Comparison of ENCODE assay signal across 20 cellular contexts in genomic region chr15:57373882-57374276, GRCh38. TPM values are rescaled to one million over a fixed set of nuclear protein-coding genes. Genes with fewer than 3 reads are reported as not detected.
DNase-seq lines count a peak whose midpoint lies in the region; ATAC-seq, FAIRE-seq and TF ChIP-seq lines count a peak whose summit lies in the region.
"Had no signal": no experiment of that assay in that cellular context is flagged by ENCODE, and none has a peak within 500 bp of the region (broad histone marks: within the 10 kb centered on the region; RNA-seq: fewer than 3 reads in every experiment).

No MANE protein-coding gene starts in this region.

- no peaks in the 10 kb centered on the region for H3K9me3 ChIP-seq in H1 (ENCODE audit: insufficient read depth in 2 of 2, low read depth in 1 of 2, low read length in 1 of 2)
- H3K9me3 ChIP-seq: Caco-2 had no signal

- H3K4me3 Mint-ChIP-seq in WTC11 = no peak overlapping the region
- H3K4me3 Mint-ChIP-seq: B cell; CD4-positive, CD25-positive, alpha-beta regulatory T cell; CD8-positive, alpha-beta T cell; H9; HFFc6 had no signal

- no peak for ATAC-seq in WTC11
- ATAC-seq: CD8-positive, alpha-beta T cell; HCT116 had no signal

- H2BK120ac ChIP-seq in H1 (replicated peaks; ENCODE audit: low read depth, low read length) = no peak overlapping the region
- no peak overlapping the region for H2BK120ac ChIP-seq in mesendoderm (ENCODE audit: low read depth, low read length)

- H3K9ac ChIP-seq in H1 (replicated peaks in 1 of 4; ENCODE audit: extremely low read depth in 1 of 4, low read depth in 3 of 4, low read length in 3 of 4) (no peak overlapping the region), mesendoderm (ENCODE audit: low read length) (no peak overlapping the region)
- H3K9ac ChIP-seq: BLaER1, GM23248 had no signal

- H3K79me1 ChIP-seq in H1 (ENCODE audit: low read depth, low read length) (0 out of 2 replicates have a peak, but pooled peaks cover 2% of the 10 kb centered on the region), mesendoderm (ENCODE audit: low read length) (peaks cover 2% of the 10 kb centered on the region)

- H2BK20ac ChIP-seq in H1 (ENCODE audit: low read length) = peak overlapping the region; percentile 43; the same call in 1 of the 2 replicates

- H3K4me1 Mint-ChIP-seq in WTC11 = peaks cover 34% of the 10 kb centered on the region

- H3K27me3 Mint-ChIP-seq in WTC11 (ENCODE audit: low read depth) = peaks cover 33% of the 10 kb centered on the region

- H2BK15ac ChIP-seq in H1 (ENCODE audit: low read length) (peak overlapping the region; percentile 55; the same call in 1 of the 2 replicates), mesendoderm (replicated peaks; ENCODE audit: low read depth) (no peak overlapping the region)

- POLR2A ChIA-PET in WTC11 (lab: Charles Lee) (no interaction called here), H1 (lab: Charles Lee; ENCODE audit: partially characterized antibody) (interaction anchor here (0.6 to 1.5 kb wide), 4 partner anchors 8 to 281 kb away, joined by 3 to 5 read pairs (median 4); no protein-coding TSS in a partner anchor)

- H3K27ac ChIP-seq in H1 (ENCODE audit: low read depth, low read length) (no peak overlapping the region), mesendoderm (ENCODE audit: low read depth, low read length) (no peak overlapping the region)
- H3K27ac ChIP-seq: BLaER1, C4-2B, GM23248 had no signal

- H3K23ac ChIP-seq in H1 (ENCODE audit: insufficient read length) (no peak overlapping the region), mesendoderm (ENCODE audit: low read length) (no peak overlapping the region)

- TF ChIP-seq RAD21 in H1 (IDR thresholded peaks at IDR 0.05 in 1 of 2, conservative IDR thresholded peaks at IDR 0.05 in 1 of 2; ENCODE audit: low read depth in 2 of 2, low read length in 2 of 2) = no peak

- peaks cover 0 to 10% (median 5%) of the 10 kb centered on the region in 4 experiments; a peak in 4 of 7 replicates for H3K27me3 ChIP-seq in H1 (replicated peaks in 1 of 4; ENCODE audit: control insufficient read depth in 3 of 4, extremely low read depth in 1 of 4, insufficient read depth in 3 of 4, low read length in 3 of 4)
- H3K27me3 ChIP-seq in mesendoderm (ENCODE audit: insufficient read depth, low read length, poor library complexity) = no peaks in the 10 kb centered on the region

- H2AK5ac ChIP-seq in H1 (ENCODE audit: low read depth, low read length) (peak overlapping the region; percentile 83; the same call in 1 of the 2 replicates), mesendoderm (ENCODE audit: low read length) (peak overlapping the region; percentile 72)

- CTCF ChIA-PET in WTC11 (lab: Charles Lee) (interaction anchor here (0.6 kb wide), 1 partner anchor 10 kb away, joined by 3 read pairs; no protein-coding TSS in a partner anchor), H1 (lab: Charles Lee; ENCODE audit: partially characterized antibody) (interaction anchor here (0.6 to 1.7 kb wide), 6 partner anchors 10 to 54 kb away, joined by 3 to 10 read pairs (median 4); no protein-coding TSS in a partner anchor)

- TF ChIP-seq EP300 in H1 (IDR thresholded peaks at IDR 0.05; ENCODE audit: borderline replicate concordance in 1 of 2, low read depth in 2 of 2, low read length in 2 of 2) = no peak

- no peak overlapping the region for H3K4me2 ChIP-seq in H1 (ENCODE audit: insufficient read depth in 1 of 2, low read depth in 2 of 2, low read length in 2 of 2)
- H3K4me2 ChIP-seq in mesendoderm (ENCODE audit: low read length) = no peak overlapping the region
- H3K4me2 ChIP-seq: BLaER1 had no signal

- in situ Hi-C loops in ACHN (cut with HindIII; ENCODE audit: low pct_ligation_motif_present, low pct_unique_long_range_greater_than_20kb, low sequenced_read_pairs) = no loop called here

- peak overlapping the region; percentile 96 for H2BK12ac ChIP-seq in H1 (ENCODE audit: low read depth, low read length)

- H3K4me3 ChIP-seq in H1 (ENCODE audit: extremely low read depth in 1 of 4, insufficient read depth in 2 of 4, low read depth in 3 of 4, low read length in 4 of 4) (no peak overlapping the region), mesendoderm (ENCODE audit: low read length) (no peak overlapping the region)
- H3K4me3 ChIP-seq: BLaER1, GM23248 had no signal

- peaks cover 4% of the 10 kb centered on the region; the same call in 1 of the 2 replicates for H3K23me2 ChIP-seq in H1 (ENCODE audit: low read depth, low read length)

- H2BK5ac ChIP-seq in H1 (ENCODE audit: low read depth, low read length) (no peak overlapping the region), mesendoderm (ENCODE audit: low read length) (no peak overlapping the region)

- TF ChIP-seq CTCF in WTC11 (IDR thresholded peaks at IDR 0.05) (no peak), H1 (IDR thresholded peaks at IDR 0.05; ENCODE audit: control extremely low read depth in 1 of 3, insufficient read depth in 1 of 3, low read depth in 1 of 3, low read length in 3 of 3) (no peak)

- no peak for DNase-seq in WTC11 (ENCODE audit: low spot score)
- no peak for DNase-seq in H1 (ENCODE audit: low read depth in 1 of 2, low spot score in 2 of 2)
- no peak for DNase-seq in mesendoderm
- DNase-seq in activated naive CD4-positive, alpha-beta T cell treated with anti-CD3 and anti-CD28 coated beads, Interleukin-2, amount 50 U/mL, for 16 hours = no peak
- DNase-seq in SIG-M5 treated with dmso at 0.1 percent for 504 hours (lab: John Stamatoyannopoulos, UW; ENCODE audit: unreplicated experiment) = no peak
- no peak for DNase-seq in ACHN
- DNase-seq: Caco-2; CD4-positive, CD25-positive, alpha-beta regulatory T cell; CD8-positive, alpha-beta T cell; DMS153; DND-41; GM23248; H9; HFFc6 had no signal

- H3K56ac ChIP-seq in H1 (replicated peaks; ENCODE audit: insufficient read length, low read depth, low read length) = no peak overlapping the region
- peak overlapping the region; percentile 43 for H3K56ac ChIP-seq in mesendoderm (ENCODE audit: low read length)

- no peak overlapping the region; the same call in 1 of the 2 replicates for H3K18ac ChIP-seq in H1 (ENCODE audit: extremely low read depth, low read length)
- H3K18ac ChIP-seq in mesendoderm (ENCODE audit: low read length) = no peak overlapping the region

- H3K36me3 ChIP-seq in H1 (ENCODE audit: control insufficient read depth in 2 of 4, insufficient read depth in 4 of 4, low read length in 3 of 4) (no peaks in the 10 kb centered on the region), mesendoderm (ENCODE audit: control insufficient read depth, insufficient read depth, low read length) (no peaks in the 10 kb centered on the region)
- H3K36me3 ChIP-seq: BLaER1 had no signal

- H3K4me1 ChIP-seq in H1 (replicated peaks in 1 of 4; ENCODE audit: control insufficient read depth in 3 of 4, insufficient read depth in 4 of 4, low read length in 3 of 4) = peaks cover 10 to 18% (median 14%) of the 10 kb centered on the region in 4 experiments; a peak in 6 of 7 replicates
- peaks cover 7% of the 10 kb centered on the region for H3K4me1 ChIP-seq in mesendoderm (ENCODE audit: control insufficient read depth, low read depth, low read length)
- H3K4me1 ChIP-seq: BLaER1 had no signal

- no peak overlapping the region for H3K4ac ChIP-seq in H1 (replicated peaks; ENCODE audit: insufficient read length, low read depth, low read length)
- H3K4ac ChIP-seq in mesendoderm (ENCODE audit: low read depth, low read length) = no peak overlapping the region

- H4K8ac ChIP-seq in H1 (ENCODE audit: extremely low read depth, insufficient read depth, low read length) (no peak overlapping the region), mesendoderm (ENCODE audit: low read depth, low read length) (no peak overlapping the region)

- no peaks in the 10 kb centered on the region for H4K20me1 ChIP-seq in H1 (replicated peaks in 1 of 2; ENCODE audit: control insufficient read depth in 1 of 2, insufficient read depth in 2 of 2, low read length in 2 of 2)
- H4K20me1 ChIP-seq: BLaER1 had no signal

- H3K9me3 Mint-ChIP-seq in WTC11 = no peaks in the 10 kb centered on the region
- H3K9me3 Mint-ChIP-seq: CD8-positive, alpha-beta T cell; HFFc6 had no signal

- H3K79me2 ChIP-seq in H1 (ENCODE audit: control insufficient read depth in 1 of 2, insufficient read depth in 2 of 2, low read length in 2 of 2) (peaks cover 0 to 13% of the 10 kb centered on the region in 2 experiments; a peak in 3 of 4 replicates), mesendoderm (ENCODE audit: control insufficient read depth, insufficient read depth, low read length) (no peaks in the 10 kb centered on the region)

- FAIRE-seq in H1 (lab: Jason Lieb, UNC) = no peak
- FAIRE-seq: G401.6, GM12892 had no signal

- H3K27ac Mint-ChIP-seq in WTC11 = no peak overlapping the region
- H3K27ac Mint-ChIP-seq: B cell; CD4-positive, CD25-positive, alpha-beta regulatory T cell; CD8-positive, alpha-beta T cell; H9; HFFc6 had no signal

- no peak overlapping the region for H2AFZ ChIP-seq in H1 (ENCODE audit: low read length)
- H2AFZ ChIP-seq: GM23248 had no signal

- H4K5ac ChIP-seq in H1 (ENCODE audit: insufficient read length, low read depth, low read length) (no peak overlapping the region), mesendoderm (ENCODE audit: low read length) (no peak overlapping the region)

- TF ChIP-seq POLR2A in H1 (IDR thresholded peaks at IDR 0.05; ENCODE audit: control extremely low read depth in 1 of 2, low read depth in 2 of 2, low read length in 2 of 2) = no peak

- H3K36me3 Mint-ChIP-seq in WTC11 = no peaks in the 10 kb centered on the region
- H3K36me3 Mint-ChIP-seq: CD4-positive, CD25-positive, alpha-beta regulatory T cell; CD8-positive, alpha-beta T cell had no signal

- H4K91ac ChIP-seq in H1 (replicated peaks; ENCODE audit: insufficient read length, low read length) = no peak overlapping the region

- 18% methylated on average over 1 of the region's 1 CpG; no CpG with 5 or more reads in 1 of the 2 experiments for WGBS in H1 (ENCODE audit: extremely low coverage in 1 of 2, insufficient coverage in 1 of 2, insufficient read length in 1 of 2, insufficient replicate concordance in 2 of 2, low coverage in 1 of 2, low lambda C conversion rate in 2 of 2, missing lambda C conversion rate in 1 of 2), 2 experiments
- no CpG with 5 or more reads among the region's 1 CpG for WGBS in mesendoderm (ENCODE audit: extremely low coverage, insufficient coverage, low lambda C conversion rate)

- H3K14ac ChIP-seq in H1 (ENCODE audit: insufficient read length) = no peak overlapping the region

TF ChIP-seq in H1, 55 proteins besides CTCF, POLR2A, EP300 and RAD21 (continues in another document):
- TF ChIP-seq PHF8 (conservative IDR thresholded peaks at IDR 0.05; ENCODE audit: low read depth, low read length) = no peak

RNA-seq across cellular contexts. Expression of gene CGNL1, which starts 2.4 kb away (rescaled TPM):
- 57.3 to 69.5 TPM (median 67.1 TPM) in 3 replicates for total RNA-seq in WTC11 (2021)
- 72.7 and 75.6 TPM in 2 replicates for total RNA-seq in H1 (2021; fragmentation: NEBNext Ultra II Directional; extraction: Animal tissue kit (Norgen Biotek cat#: 25700))
- polyA plus RNA-seq in H1 (2011; rRNA removed) = 20.4 and 21.8 TPM in 2 replicates
- 26.8 TPM for polyA plus RNA-seq in H1 (2011; cell fraction: cytosol; rRNA removed)
- 42.9 TPM for polyA plus RNA-seq in H1 (2011; cell fraction: nucleus; rRNA removed)
- 52.8 to 62.1 TPM (median 54.3 TPM) in 4 replicates for polyA plus RNA-seq in H1 (2012, experiment 1 of 2)
- polyA plus RNA-seq in H1 (2012, experiment 2 of 2) = 4.5 TPM
- polyA plus RNA-seq in H1 (2013, experiment 1 of 2) = 23.5 TPM
- 21.9 TPM for polyA plus RNA-seq in H1 (2013, experiment 2 of 2)
- 52.9 and 54.8 TPM in 2 replicates for polyA minus RNA-seq in H1 (2011; rRNA and poly(A)+ RNA removed)
- polyA minus RNA-seq in H1 (2011; cell fraction: cytosol; rRNA and poly(A)+ RNA removed) = 43.2 TPM
- 56.4 TPM for polyA minus RNA-seq in H1 (2011; cell fraction: nucleus; rRNA and poly(A)+ RNA removed)
- polyA plus RNA-seq in mesendoderm (2013, experiment 1 of 2) = 8.1 TPM
- 8.8 TPM for polyA plus RNA-seq in mesendoderm (2013, experiment 2 of 2)
- total RNA-seq: CD4-positive, CD25-positive, alpha-beta regulatory T cell; CD8-positive, alpha-beta T cell had no signal
- polyA plus RNA-seq: CD4-positive, CD25-positive, alpha-beta regulatory T cell had no signal
